Comparison of ENCODE assay signal across 10 cellular contexts in genomic region chr20:22106308-22106938, GRCh38.
DNase-seq lines count a peak whose midpoint lies in the region; ATAC-seq, FAIRE-seq and TF ChIP-seq lines count a peak whose summit lies in the region.
"Had no signal": no experiment of that assay in that cellular context is flagged by ENCODE, and none has a peak within 500 bp of the region (broad histone marks: within the 10 kb centered on the region; RNA-seq: fewer than 3 reads in every experiment).

No MANE protein-coding gene starts in this region.

- H3K9me3 Mint-ChIP-seq in natural killer cell treated with Interleukin-12 subunit alpha and Interleukin-12 subunit beta and Interleukin-15 and Interleukin-18, amount 100 ng/mL, for 72 hours = peaks cover 30% of the 10 kb centered on the region

- intact Hi-C loops in lower lobe of right lung (cut with DNase I) = no loop called here

- H3K27ac ChIP-seq in lower lobe of right lung = no peak overlapping the region

- H3K27ac Mint-ChIP-seq in natural killer cell treated with Interleukin-12 subunit alpha and Interleukin-12 subunit beta and Interleukin-15 and Interleukin-18, amount 100 ng/mL, for 72 hours = no peak overlapping the region

- no peaks in the 10 kb centered on the region for H3K36me3 ChIP-seq in lower lobe of right lung

- no peaks in the 10 kb centered on the region for H3K4me1 ChIP-seq in lower lobe of right lung

- H3K36me3 Mint-ChIP-seq in natural killer cell treated with Interleukin-12 subunit alpha and Interleukin-12 subunit beta and Interleukin-15 and Interleukin-18, amount 100 ng/mL, for 72 hours = peaks cover 7% of the 10 kb centered on the region

- TF ChIP-seq CTCF in lower lobe of right lung (IDR thresholded peaks at IDR 0.05) = no peak

- H3K27me3 ChIP-seq in lower lobe of right lung (ENCODE audit: low read depth) = no peaks in the 10 kb centered on the region

- no peak overlapping the region for H3K4me3 Mint-ChIP-seq in natural killer cell treated with Interleukin-12 subunit alpha and Interleukin-12 subunit beta and Interleukin-15 and Interleukin-18, amount 100 ng/mL, for 72 hours

- in situ Hi-C loops in ACHN (cut with HindIII; ENCODE audit: low pct_ligation_motif_present, low pct_unique_long_range_greater_than_20kb, low sequenced_read_pairs) = no loop called here

- DNase-seq in ACHN = peak; percentile 44
- DNase-seq in HT-29 (ENCODE audit: low spot score) = peak; percentile 60
- DNase-seq in SHP77 treated with DMSO at 0.1 percent for 48 hours (lab: John Stamatoyannopoulos, UW) = peak; percentile 45
- DNase-seq in natural killer cell treated with Interleukin-12 subunit alpha and Interleukin-12 subunit beta and Interleukin-15 and Interleukin-18, amount 100 ng/mL, for 72 hours (ENCODE audit: low spot score) = no peak
- no peak for DNase-seq in lower lobe of right lung
- DNase-seq: right cardiac atrium had no signal

- H3K27me3 Mint-ChIP-seq in natural killer cell treated with Interleukin-12 subunit alpha and Interleukin-12 subunit beta and Interleukin-15 and Interleukin-18, amount 100 ng/mL, for 72 hours = no peaks in the 10 kb centered on the region

- no peak overlapping the region for H3K4me3 ChIP-seq in lower lobe of right lung

- no peak for ATAC-seq in natural killer cell treated with Interleukin-12 subunit alpha and Interleukin-12 subunit beta and Interleukin-15 and Interleukin-18, amount 100 ng/mL, for 72 hours
- no peak for ATAC-seq in lower lobe of right lung
- ATAC-seq in HG02870 (IDR thresholded peaks at IDR 0.05; ENCODE audit: unreplicated experiment) = no peak
- no peak for ATAC-seq in GM21381 (IDR thresholded peaks at IDR 0.05; ENCODE audit: unreplicated experiment)
- ATAC-seq: right cardiac atrium had no signal

- no peaks in the 10 kb centered on the region for H3K4me1 Mint-ChIP-seq in natural killer cell treated with Interleukin-12 subunit alpha and Interleukin-12 subunit beta and Interleukin-15 and Interleukin-18, amount 100 ng/mL, for 72 hours (ENCODE audit: low read depth in 2 of 2)

- peak; percentile 99 for FAIRE-seq in islet of Langerhans (lab: Jason Lieb, UNC)
- FAIRE-seq: endometrium had no signal

- no peaks in the 10 kb centered on the region for H3K9me3 ChIP-seq in lower lobe of right lung

Comparison
In these comparisons a context has a peak if more than half of its experiments do, and no peak if none do; other contexts are left out.
1. DNase-seq: peak in ACHN (single experiment), HT-29 (single experiment) and SHP77 treated with DMSO at 0.1 percent for 48 hours (single experiment); none in natural killer cell treated with Interleukin-12 subunit alpha and Interleukin-12 subunit beta and Interleukin-15 and Interleukin-18, amount 100 ng/mL, for 72 hours (single experiment) and lower lobe of right lung (single experiment).